10 cellular contexts compared by ENCODE assay signal in genomic region chr17:21211825-21212479, GRCh38. TPM values are rescaled to one million over a fixed set of nuclear protein-coding genes. Genes with fewer than 3 reads are reported as not detected.
DNase-seq lines count a peak whose midpoint lies in the region; ATAC-seq and TF ChIP-seq lines count a peak whose summit lies in the region.
"Had no signal": no experiment of that assay in that cellular context is flagged by ENCODE, and none has a peak within 500 bp of the region (broad histone marks: within the 10 kb centered on the region; RNA-seq: fewer than 3 reads in every experiment).

No MANE protein-coding gene starts in this region.

- TF ChIP-seq POLR2A in HCT116 (IDR thresholded peaks at IDR 0.05; ENCODE audit: borderline replicate concordance, extremely low read depth, insufficient read depth, insufficient read length) (no peak), spleen (IDR thresholded peaks at IDR 0.05) (no peak)

- H3K4me1 ChIP-seq in HCT116 (ENCODE audit: control insufficient read depth in 1 of 2, insufficient read depth in 2 of 2, low read length in 2 of 2): peaks cover 17 to 27% of the 10 kb centered on the region in 2 experiments; a peak in 3 of 4 replicates
- H3K4me1 ChIP-seq in mucosa of rectum (ENCODE audit: control insufficient read depth in 2 of 2, insufficient read depth in 2 of 2, low read length in 2 of 2): peaks cover 53 to 54% of the 10 kb centered on the region in 2 donors
- peaks cover 31 to 90% (median 63%) of the 10 kb centered on the region in 6 donors for H3K4me1 ChIP-seq in spleen

- H3K4me2 ChIP-seq in HCT116 (ENCODE audit: low read length): peak overlapping the region; percentile 98

- no peaks in the 10 kb centered on the region for H3K9me2 ChIP-seq in HCT116 (ENCODE audit: insufficient read depth)

- intact Hi-C loops in HCT116 (cut with micrococcal nuclease): loop anchor here (5.0 kb wide), 1 partner anchor 170 kb away; the partner anchor contains the start of gene USP22
- intact Hi-C loops in spleen (cut with DNase I; ENCODE audit: low total_unique reads): loop anchor here (10.0 kb wide), 1 partner anchor 77 kb away; no protein-coding TSS in a partner anchor

- no peak for TF ChIP-seq RAD21 in HCT116 (IDR thresholded peaks at IDR 0.05; ENCODE audit: low read depth)

- peak overlapping the region; percentile 96 for H3K4me3 Mint-ChIP-seq in activated naive CD8-positive, alpha-beta T cell treated with anti-CD3 and anti-CD28 coated beads, Interleukin-2, amount 10 ng/mL, durations not matched to agents 7 days and 5 days

- H3K27me3 Mint-ChIP-seq in activated naive CD8-positive, alpha-beta T cell treated with anti-CD3 and anti-CD28 coated beads, Interleukin-2, amount 10 ng/mL, durations not matched to agents 7 days and 5 days: no peaks in the 10 kb centered on the region

- H3K36me3 Mint-ChIP-seq in activated naive CD8-positive, alpha-beta T cell treated with anti-CD3 and anti-CD28 coated beads, Interleukin-2, amount 10 ng/mL, durations not matched to agents 7 days and 5 days: peaks cover 8% of the 10 kb centered on the region

- no peak overlapping the region for H3K27ac Mint-ChIP-seq in activated naive CD8-positive, alpha-beta T cell treated with anti-CD3 and anti-CD28 coated beads, Interleukin-2, amount 10 ng/mL, durations not matched to agents 7 days and 5 days

- peaks cover 38% of the 10 kb centered on the region for H3K4me1 Mint-ChIP-seq in activated naive CD8-positive, alpha-beta T cell treated with anti-CD3 and anti-CD28 coated beads, Interleukin-2, amount 10 ng/mL, durations not matched to agents 7 days and 5 days

- H3K9ac ChIP-seq in HCT116 (ENCODE audit: low read length) (peak overlapping the region; percentile 99; the same call in 1 of the 2 replicates), mucosa of rectum (ENCODE audit: low read depth in 1 of 2, low read length in 2 of 2) (peak overlapping the region; percentile 16 to 26)

- H2AFZ ChIP-seq in HCT116 (ENCODE audit: low read depth, low read length, poor library complexity, severe bottlenecking): no peak overlapping the region

- H3K9me3 Mint-ChIP-seq in activated naive CD8-positive, alpha-beta T cell treated with anti-CD3 and anti-CD28 coated beads, Interleukin-2, amount 10 ng/mL, durations not matched to agents 7 days and 5 days: no peaks in the 10 kb centered on the region

- 77 to 85% (median 83%) methylated on average over 9 of the region's 9 CpGs for WGBS in spleen, 5 donors

- BruUV-seq in HCT116 (replicated peaks; lab: Mats Ljungman, UMichigan): no TSS peak

- H3K36me3 ChIP-seq in HCT116 (ENCODE audit: control insufficient read depth in 1 of 2, insufficient read depth in 2 of 2, low read length in 2 of 2) (peaks cover 9 to 27% of the 10 kb centered on the region in 2 experiments; a peak in 2 of 4 replicates), mucosa of rectum (ENCODE audit: control insufficient read depth in 2 of 2, insufficient read depth in 2 of 2, low read length in 2 of 2) (peaks cover 3 to 18% of the 10 kb centered on the region in 2 donors), spleen (peaks cover 0 to 42% (median 31%) of the 10 kb centered on the region in 6 donors)

- no peak for TF ChIP-seq CTCF in AG04449 (IDR thresholded peaks at IDR 0.05; ENCODE audit: insufficient read depth, low read length, missing control alignments)
- no peak for TF ChIP-seq CTCF in HCT116 (IDR thresholded peaks at IDR 0.05 in 2 of 3, conservative IDR thresholded peaks at IDR 0.05 in 1 of 3; ENCODE audit: borderline replicate concordance in 1 of 3, insufficient read depth in 1 of 3, low read depth in 2 of 3, low read length in 2 of 3)
- no peak for TF ChIP-seq CTCF in spleen (IDR thresholded peaks at IDR 0.05 in 8 of 11, conservative IDR thresholded peaks at IDR 0.05 in 3 of 11)

- DNase-seq in AG04449 (ENCODE audit: low read depth, low spot score) (no peak), HCT116 (ENCODE audit: low read depth, low spot score) (no peak), spleen (no peak), AG08396 (ENCODE audit: low spot score) (no peak), RPMI8226 (no peak)
- no peak for DNase-seq in activated naive CD8-positive, alpha-beta T cell treated with anti-CD3 and anti-CD28 coated beads, Interleukin-2, amount 10 ng/mL, durations not matched to agents 7 days and 5 days
- DNase-seq: occipital lobe had no signal

- RAD21 ChIA-PET in HCT116 (lab: Charles Lee; ENCODE audit: low non-redundant PET in 1 of 2, low total read pairs in 2 of 2, uncharacterized antibody in 2 of 2, unreplicated experiment in 2 of 2): no interaction called here

- peak overlapping the region; percentile 35 for H3K4me3 ChIP-seq in AG04449 (ENCODE audit: low read depth, low read length)
- H3K4me3 ChIP-seq in HCT116 (replicated peaks in 1 of 2; ENCODE audit: low read depth in 1 of 2, low read length in 2 of 2): peak overlapping the region in 1 of 2 experiments; percentile 98; a peak in 2 of 4 replicates
- H3K4me3 ChIP-seq in mucosa of rectum (ENCODE audit: low read length in 2 of 2): peak overlapping the region in 1 of 2 donors; percentile 43
- H3K4me3 ChIP-seq in spleen: peak overlapping the region in 4 of 8 donors; percentile 82 to 99 (median 94)

- POLR2A ChIA-PET in AG04449 (lab: Yijun Ruan, JAX): no interaction called here
- POLR2A ChIA-PET in HCT116 (lab: Charles Lee): no interaction called here
- POLR2A ChIA-PET in activated naive CD8-positive, alpha-beta T cell treated with anti-CD3 and anti-CD28 coated beads, Interleukin-2, amount 10 ng/mL, durations not matched to agents 7 days and 5 days (lab: Charles Lee): interaction anchor here (0.6 kb wide), 1 partner anchor 82 kb away, joined by 7 read pairs; no protein-coding TSS in a partner anchor

- no peaks in the 10 kb centered on the region for H3K9me3 ChIP-seq in HCT116 (ENCODE audit: control insufficient read depth in 1 of 2, insufficient read depth in 1 of 2, low read depth in 1 of 2, low read length in 2 of 2)
- no peaks in the 10 kb centered on the region for H3K9me3 ChIP-seq in mucosa of rectum (ENCODE audit: control insufficient read depth in 2 of 2, low read length in 2 of 2)
- no peaks in the 10 kb centered on the region for H3K9me3 ChIP-seq in spleen
- H3K9me3 ChIP-seq: esophagus muscularis mucosa had no signal

- H3K27me3 ChIP-seq in HCT116 (ENCODE audit: insufficient read depth, low read length): no peaks in the 10 kb centered on the region
- no peaks in the 10 kb centered on the region for H3K27me3 ChIP-seq in mucosa of rectum (ENCODE audit: control insufficient read depth in 2 of 2, insufficient read depth in 2 of 2, low read length in 2 of 2)
- no peaks in the 10 kb centered on the region for H3K27me3 ChIP-seq in spleen (replicated peaks in 1 of 7)

- CTCF ChIA-PET in AG04449 (lab: Yijun Ruan, JAX) (interaction anchor here (1.0 to 5.7 kb wide), 8 partner anchors 10 to 299 kb away, joined by 3 to 37 read pairs (median 5); no protein-coding TSS in a partner anchor), HCT116 (lab: Charles Lee) (no interaction called here)

- no peak for ATAC-seq in HCT116
- no peak for ATAC-seq in activated naive CD8-positive, alpha-beta T cell treated with anti-CD3 and anti-CD28 coated beads, Interleukin-2, amount 10 ng/mL, durations not matched to agents 7 days and 5 days (ENCODE audit: low read depth)
- ATAC-seq in GM21619 (IDR thresholded peaks at IDR 0.05; ENCODE audit: unreplicated experiment): no peak

- peaks cover 96% of the 10 kb centered on the region for H3K79me2 ChIP-seq in HCT116 (ENCODE audit: insufficient read depth, low read length)

- peaks cover 8% of the 10 kb centered on the region; the same call in 1 of the 2 replicates for H4K20me1 ChIP-seq in HCT116 (ENCODE audit: insufficient read depth)

- H3K27ac ChIP-seq in HCT116 (ENCODE audit: low read depth, low read length): no peak overlapping the region
- peak overlapping the region; percentile 59 to 76 for H3K27ac ChIP-seq in mucosa of rectum (ENCODE audit: low read depth in 2 of 2, low read length in 2 of 2)
- peak overlapping the region in 1 of 8 donors; percentile 54 for H3K27ac ChIP-seq in spleen
- H3K27ac ChIP-seq: esophagus muscularis mucosa had no signal

TF ChIP-seq in HCT116, 20 proteins besides CTCF, POLR2A, EP300 and RAD21 (continues in another document):
- no peak for TF ChIP-seq YY1 (IDR thresholded peaks at IDR 0.05; ENCODE audit: extremely low read depth, insufficient replicate concordance, low read depth, low read length)
- TF ChIP-seq SIN3A (IDR thresholded peaks at IDR 0.05; ENCODE audit: low read depth): no peak
- TF ChIP-seq EZH2phosphoT487 (IDR thresholded peaks at IDR 0.05; ENCODE audit: borderline replicate concordance): no peak

RNA-seq across cellular contexts. Expression of gene TMEM11, which starts 2.0 kb away (rescaled TPM):
- total RNA-seq in HCT116 (2021; ENCODE audit: unreplicated experiment): 31.0 TPM
- polyA plus RNA-seq in HCT116 (2012): 30.7 and 34.6 TPM in 2 replicates
- 10 to 100 TPM; 21.4 to 23.7 TPM for total RNA-seq in activated naive CD8-positive, alpha-beta T cell treated with anti-CD3 and anti-CD28 coated beads, Interleukin-2, amount 10 ng/mL, durations not matched to agents 7 days and 5 days
- total RNA-seq in spleen: 10 to 100 TPM; 17.9 to 25.0 (median 19.9) TPM
- polyA plus RNA-seq in spleen: 10 to 100 TPM; 14.2 to 22.6 (median 20.7) TPM

RNA-seq across cellular contexts. Expression of gene NATD1, which starts 41.3 kb away (rescaled TPM):
- total RNA-seq in HCT116 (2021; ENCODE audit: unreplicated experiment): 3.1 TPM
- polyA plus RNA-seq in HCT116 (2012): 2.2 and 2.7 TPM in 2 replicates
- 1 to 10 TPM; 5.4 to 5.7 TPM for total RNA-seq in activated naive CD8-positive, alpha-beta T cell treated with anti-CD3 and anti-CD28 coated beads, Interleukin-2, amount 10 ng/mL, durations not matched to agents 7 days and 5 days
- 10 to 100 TPM in 6 of 7 donors, 1 to 10 TPM in 1; 9.4 to 31.0 (median 16.6) TPM for total RNA-seq in spleen
- polyA plus RNA-seq in spleen: 1 to 10 TPM; 1.3 to 5.9 (median 1.9) TPM
